Comparison of ENCODE assay signal across 1 cellular context in the genomic region with DNA sequence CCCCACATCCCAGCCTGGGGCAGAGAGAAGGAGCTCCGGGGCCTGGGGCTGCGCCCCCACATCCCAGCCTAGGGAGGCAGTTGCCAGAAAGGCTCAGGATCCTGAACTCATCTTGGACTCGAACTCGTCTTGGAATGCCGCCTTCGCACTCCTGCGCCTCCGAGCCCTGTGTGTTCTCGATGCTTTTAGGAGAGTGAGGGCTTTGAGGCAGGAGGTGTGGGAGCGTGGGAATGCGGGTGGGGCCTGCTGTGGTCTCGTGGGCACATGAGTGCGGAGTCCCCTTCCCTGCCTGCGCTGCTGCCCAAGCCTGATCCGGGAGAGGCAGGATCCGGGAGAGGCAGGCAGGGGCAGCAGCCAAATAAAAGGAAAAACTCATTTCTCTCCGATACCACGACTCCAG.
TF ChIP-seq lines count a peak whose summit lies in the region.

No MANE protein-coding gene starts in this region.

TF ChIP-seq in H1, 55 proteins besides CTCF, POLR2A, EP300 and RAD21:
- TF ChIP-seq TAF7 (optimal IDR thresholded peaks at IDR 0.05; ENCODE audit: borderline replicate concordance, low read depth, low read length), result no peak
- no peak for TF ChIP-seq PHF8 (conservative IDR thresholded peaks at IDR 0.05; ENCODE audit: low read depth, low read length)
- no peak for TF ChIP-seq SUZ12 (IDR thresholded peaks at IDR 0.05; ENCODE audit: low read length)
- TF ChIP-seq, protein P1, sequence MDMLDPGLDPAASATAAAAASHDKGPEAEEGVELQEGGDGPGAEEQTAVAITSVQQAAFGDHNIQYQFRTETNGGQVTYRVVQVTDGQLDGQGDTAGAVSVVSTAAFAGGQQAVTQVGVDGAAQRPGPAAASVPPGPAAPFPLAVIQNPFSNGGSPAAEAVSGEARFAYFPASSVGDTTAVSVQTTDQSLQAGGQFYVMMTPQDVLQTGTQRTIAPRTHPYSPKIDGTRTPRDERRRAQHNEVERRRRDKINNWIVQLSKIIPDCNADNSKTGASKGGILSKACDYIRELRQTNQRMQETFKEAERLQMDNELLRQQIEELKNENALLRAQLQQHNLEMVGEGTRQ (IDR thresholded peaks at IDR 0.05; ENCODE audit: low read length), result no peak
- no peak for TF ChIP-seq KDM4A (IDR thresholded peaks at IDR 0.05; ENCODE audit: low read depth, low read length, severe bottlenecking)
- no peak for TF ChIP-seq SIN3A (conservative IDR thresholded peaks at IDR 0.05 in 1 of 2, IDR thresholded peaks at IDR 0.05 in 1 of 2; ENCODE audit: low read depth in 1 of 2, low read length in 2 of 2)
- no peak for TF ChIP-seq KDM1A (IDR thresholded peaks at IDR 0.05; ENCODE audit: borderline replicate concordance, low read length)
- TF ChIP-seq SAP30 (IDR thresholded peaks at IDR 0.05; ENCODE audit: insufficient read depth, insufficient replicate concordance, low read length), result no peak
- TF ChIP-seq, protein P2, sequence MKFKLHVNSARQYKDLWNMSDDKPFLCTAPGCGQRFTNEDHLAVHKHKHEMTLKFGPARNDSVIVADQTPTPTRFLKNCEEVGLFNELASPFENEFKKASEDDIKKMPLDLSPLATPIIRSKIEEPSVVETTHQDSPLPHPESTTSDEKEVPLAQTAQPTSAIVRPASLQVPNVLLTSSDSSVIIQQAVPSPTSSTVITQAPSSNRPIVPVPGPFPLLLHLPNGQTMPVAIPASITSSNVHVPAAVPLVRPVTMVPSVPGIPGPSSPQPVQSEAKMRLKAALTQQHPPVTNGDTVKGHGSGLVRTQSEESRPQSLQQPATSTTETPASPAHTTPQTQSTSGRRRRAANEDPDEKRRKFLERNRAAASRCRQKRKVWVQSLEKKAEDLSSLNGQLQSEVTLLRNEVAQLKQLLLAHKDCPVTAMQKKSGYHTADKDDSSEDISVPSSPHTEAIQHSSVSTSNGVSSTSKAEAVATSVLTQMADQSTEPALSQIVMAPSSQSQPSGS (IDR thresholded peaks at IDR 0.05; ENCODE audit: low read length), result no peak
- TF ChIP-seq SIX5 (IDR thresholded peaks at IDR 0.05; ENCODE audit: low read depth, low read length), result no peak
- TF ChIP-seq, protein P3, sequence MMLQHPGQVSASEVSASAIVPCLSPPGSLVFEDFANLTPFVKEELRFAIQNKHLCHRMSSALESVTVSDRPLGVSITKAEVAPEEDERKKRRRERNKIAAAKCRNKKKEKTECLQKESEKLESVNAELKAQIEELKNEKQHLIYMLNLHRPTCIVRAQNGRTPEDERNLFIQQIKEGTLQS (IDR thresholded peaks at IDR 0.05; ENCODE audit: insufficient read depth, low read depth, low read length), result no peak
- TF ChIP-seq CBX8 (IDR thresholded peaks at IDR 0.05; ENCODE audit: borderline replicate concordance, low read depth, low read length), result no peak
- no peak for TF ChIP-seq BACH1 (IDR thresholded peaks at IDR 0.05; ENCODE audit: low read length)
- TF ChIP-seq EGR1 (IDR thresholded peaks at IDR 0.05; ENCODE audit: borderline replicate concordance, low read depth, low read length), result no peak
- no peak for TF ChIP-seq TEAD4 (IDR thresholded peaks at IDR 0.05; ENCODE audit: low read depth, low read length)
- TF ChIP-seq CBX5 (IDR thresholded peaks at IDR 0.05; ENCODE audit: low read depth, low read length), result no peak
- no peak for TF ChIP-seq SIRT6 (IDR thresholded peaks at IDR 0.05; ENCODE audit: low read length)
- no peak for TF ChIP-seq RFX5 (IDR thresholded peaks at IDR 0.05; ENCODE audit: borderline replicate concordance, low read depth, low read length)
